ENCODE assay signal across 8 cellular contexts in the genomic region with DNA sequence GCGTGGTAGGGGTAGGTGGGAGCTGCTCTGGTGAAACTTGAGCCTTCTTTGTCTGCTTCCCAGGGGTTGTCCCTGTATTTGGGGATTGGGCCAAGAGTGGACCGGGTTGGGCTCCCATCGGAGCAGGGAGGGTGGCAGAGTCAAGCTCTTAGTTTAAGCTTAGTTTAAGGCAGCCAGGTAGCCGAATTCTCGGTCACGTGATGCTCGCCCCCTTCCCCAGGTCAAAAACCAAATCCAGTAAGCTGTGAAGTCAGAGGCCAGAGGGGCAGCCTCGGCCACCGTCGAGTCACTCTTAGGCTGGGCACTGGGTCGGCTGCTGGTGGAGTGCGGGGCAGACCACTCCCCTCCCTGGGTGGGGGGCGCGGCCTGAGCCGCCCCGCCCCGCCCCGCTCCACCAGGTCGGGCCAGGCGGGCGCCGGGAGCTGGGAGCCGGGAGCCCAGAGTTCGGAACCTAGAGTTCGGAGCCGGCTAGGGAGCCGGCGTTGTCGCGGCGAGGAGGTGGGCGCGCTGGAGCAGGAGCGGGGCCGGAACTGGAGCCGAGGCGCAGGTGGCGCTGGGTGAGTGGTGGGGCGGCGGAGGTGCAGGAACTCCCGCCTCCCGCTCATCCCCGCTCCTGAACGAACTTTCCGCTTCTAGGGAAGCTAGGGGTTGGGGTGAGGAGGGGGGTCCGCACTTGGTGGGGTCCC. TPM values are rescaled to one million over a fixed set of nuclear protein-coding genes. Genes with fewer than 3 reads are reported as not detected.
DNase-seq lines count a peak whose midpoint lies in the region; ATAC-seq and TF ChIP-seq lines count a peak whose summit lies in the region.

No MANE protein-coding gene starts in this region.

- H3K9ac ChIP-seq in colonic mucosa (ENCODE audit: low read depth in 2 of 2, low read length in 2 of 2) = peak overlapping the region; percentile 96 to 97

- peak; percentile 75 for DNase-seq in GM03348 (ENCODE audit: low spot score)
- peak; percentile 28 for DNase-seq in HT1080 (ENCODE audit: low read depth)
- peak; percentile 18 for DNase-seq in T-helper 22 cell (ENCODE audit: low read depth)
- DNase-seq in colonic mucosa = peak; percentile 49
- DNase-seq in memory B cell (ENCODE audit: low spot score in 2 of 2) = peak; percentile 25 to 52
- peak; percentile 46 for DNase-seq in testis
- DNase-seq in posterior vena cava (ENCODE audit: low spot score) = no peak

- H3K4me1 Mint-ChIP-seq in memory B cell = peaks cover 23% of the 10 kb centered on the region

- H3K4me3 ChIP-seq in colonic mucosa (peak overlapping the region; percentile 89), testis (peak overlapping the region; percentile 76 to 97)

- no peaks in the 10 kb centered on the region for H3K9me3 Mint-ChIP-seq in memory B cell

- peak overlapping the region; percentile 91 for H3K4me3 Mint-ChIP-seq in memory B cell

- H3K36me3 Mint-ChIP-seq in memory B cell = peaks cover 10% of the 10 kb centered on the region

- peak overlapping the region; percentile 88 for H3K27ac Mint-ChIP-seq in memory B cell

- H3K27me3 Mint-ChIP-seq in memory B cell = no peaks in the 10 kb centered on the region

- H3K27me3 ChIP-seq in colonic mucosa = no peaks in the 10 kb centered on the region
- H3K27me3 ChIP-seq in testis = no peaks in the 10 kb centered on the region

- TF ChIP-seq POLR2A in testis (IDR thresholded peaks at IDR 0.05) = no peak

- no peaks in the 10 kb centered on the region for H3K9me3 ChIP-seq in colonic mucosa
- H3K9me3 ChIP-seq in testis = no peaks in the 10 kb centered on the region

- H3K27ac ChIP-seq in colonic mucosa (peak overlapping the region; percentile 95), testis (peak overlapping the region; percentile 99 to 100)

- TF ChIP-seq CTCF in colonic mucosa (IDR thresholded peaks at IDR 0.05) = no peak
- no peak for TF ChIP-seq CTCF in testis (IDR thresholded peaks at IDR 0.05)

- peaks cover 4% of the 10 kb centered on the region for H3K36me3 ChIP-seq in colonic mucosa
- no peaks in the 10 kb centered on the region for H3K36me3 ChIP-seq in testis (ENCODE audit: low read depth, missing control alignments)

- H3K4me1 ChIP-seq in colonic mucosa = peaks cover 18% of the 10 kb centered on the region
- H3K4me1 ChIP-seq in testis = peaks cover 26% of the 10 kb centered on the region

- intact Hi-C loops in colonic mucosa (cut with DNase I) = no loop called here
- intact Hi-C loops in testis (cut with DNase I; ENCODE audit: low total_unique reads) = no loop called here
- intact Hi-C loops in posterior vena cava (cut with DNase I) = no loop called here

- WGBS in testis, 2 donors = 9 to 17% methylated on average over 14 to 33 of the region's 46 CpGs

- ATAC-seq in memory B cell (ENCODE audit: low read depth) (peak; percentile 9), HG03565 (IDR thresholded peaks at IDR 0.05; ENCODE audit: unreplicated experiment) (no peak)

RNA-seq across cellular contexts. Expression of gene LZTS2, which starts 2.8 kb away (rescaled TPM):
- 51.8 and 62.1 TPM in 2 replicates for total RNA-seq in HT1080 (2014; rRNA removed; shearing (Covaris generic))
- 44.8 and 46.6 TPM in 2 replicates for polyA plus RNA-seq in HT1080 (2015; cell fraction: cytosol; rRNA removed)
- 73.4 and 79.0 TPM in 2 replicates for polyA plus RNA-seq in HT1080 (2015; cell fraction: nucleus; rRNA removed)
- 10 to 100 TPM; 30.8 to 36.5 TPM for total RNA-seq in colonic mucosa
- total RNA-seq in testis = 100 to 1,000 TPM; 133 to 158 TPM
- 65.9 TPM for polyA plus RNA-seq in testis (ENCODE audit: insufficient read depth, low read depth, low replicate concordance)
- total RNA-seq in posterior vena cava = 10 to 100 TPM; 71.4 to 91.3 TPM

RNA-seq across cellular contexts. Expression of gene TWNK, which starts 9.5 kb away (rescaled TPM):
- 29.8 and 35.9 TPM in 2 replicates for total RNA-seq in HT1080 (2014; rRNA removed; shearing (Covaris generic))
- 23.1 and 25.3 TPM in 2 replicates for polyA plus RNA-seq in HT1080 (2015; cell fraction: cytosol; rRNA removed)
- 32.6 and 36.7 TPM in 2 replicates for polyA plus RNA-seq in HT1080 (2015; cell fraction: nucleus; rRNA removed)
- 10 to 100 TPM in 1 of 2 donors, 1 to 10 TPM in 1; 4.6 to 11.4 TPM for total RNA-seq in colonic mucosa
- 10 to 100 TPM; 24.4 to 31.1 TPM for total RNA-seq in testis
- 26.4 TPM for polyA plus RNA-seq in testis (ENCODE audit: insufficient read depth, low read depth, low replicate concordance)
- 1 to 10 TPM; 5.2 to 5.6 TPM for total RNA-seq in posterior vena cava

RNA-seq across cellular contexts. Expression of gene MRPL43, which starts 9.5 kb away (rescaled TPM):
- total RNA-seq in HT1080 (2014; rRNA removed; shearing (Covaris generic)) = 120 and 146 TPM in 2 replicates
- 124 and 133 TPM in 2 replicates for polyA plus RNA-seq in HT1080 (2015; cell fraction: cytosol; rRNA removed)
- 73.2 and 82.2 TPM in 2 replicates for polyA plus RNA-seq in HT1080 (2015; cell fraction: nucleus; rRNA removed)
- total RNA-seq in colonic mucosa = 100 to 1,000 TPM in 1 of 2 donors, 10 to 100 TPM in 1; 71.5 to 105 TPM
- 100 to 1,000 TPM; 123 to 124 TPM for total RNA-seq in testis
- polyA plus RNA-seq in testis (ENCODE audit: insufficient read depth, low read depth, low replicate concordance) = 199 TPM
- 10 to 100 TPM; 48.6 to 53.9 TPM for total RNA-seq in posterior vena cava

RNA-seq across cellular contexts. Expression of gene SEMA4G, which starts 27.5 kb away (rescaled TPM):
- total RNA-seq in HT1080 (2014; rRNA removed; shearing (Covaris generic)) = 0.53 and 2.9 TPM in 2 replicates
- 5.3 and 6.7 TPM in 2 replicates for polyA plus RNA-seq in HT1080 (2015; cell fraction: cytosol; rRNA removed)
- polyA plus RNA-seq in HT1080 (2015; cell fraction: nucleus; rRNA removed) = 9.5 and 11.8 TPM in 2 replicates
- total RNA-seq in colonic mucosa = 100 to 1,000 TPM; 113 to 133 TPM
- total RNA-seq in testis = 1 to 10 TPM; 4.8 to 7.2 TPM
- polyA plus RNA-seq in testis (ENCODE audit: insufficient read depth, low read depth, low replicate concordance) = 6.2 TPM
- 1 to 10 TPM; 1.1 to 1.6 TPM for total RNA-seq in posterior vena cava

RNA-seq across cellular contexts. Expression of gene PDZD7, which starts 34.1 kb away (rescaled TPM):
- total RNA-seq in HT1080 (2014; rRNA removed; shearing (Covaris generic)) = 0.80 and 1.6 TPM in 2 replicates
- 1.2 and 1.3 TPM in 2 replicates for polyA plus RNA-seq in HT1080 (2015; cell fraction: cytosol; rRNA removed)
- polyA plus RNA-seq in HT1080 (2015; cell fraction: nucleus; rRNA removed) = 2.8 and 4.4 TPM in 2 replicates
- total RNA-seq in colonic mucosa = under 1 TPM; 0.19 to 0.42 TPM
- total RNA-seq in testis = 1 to 10 TPM; 2.2 to 3.5 TPM
- polyA plus RNA-seq in testis (ENCODE audit: insufficient read depth, low read depth, low replicate concordance) = 1.6 TPM
- under 1 TPM; 0.48 to 0.83 TPM for total RNA-seq in posterior vena cava
